Comparison of ENCODE assay signal across 15 cellular contexts in the genomic region with DNA sequence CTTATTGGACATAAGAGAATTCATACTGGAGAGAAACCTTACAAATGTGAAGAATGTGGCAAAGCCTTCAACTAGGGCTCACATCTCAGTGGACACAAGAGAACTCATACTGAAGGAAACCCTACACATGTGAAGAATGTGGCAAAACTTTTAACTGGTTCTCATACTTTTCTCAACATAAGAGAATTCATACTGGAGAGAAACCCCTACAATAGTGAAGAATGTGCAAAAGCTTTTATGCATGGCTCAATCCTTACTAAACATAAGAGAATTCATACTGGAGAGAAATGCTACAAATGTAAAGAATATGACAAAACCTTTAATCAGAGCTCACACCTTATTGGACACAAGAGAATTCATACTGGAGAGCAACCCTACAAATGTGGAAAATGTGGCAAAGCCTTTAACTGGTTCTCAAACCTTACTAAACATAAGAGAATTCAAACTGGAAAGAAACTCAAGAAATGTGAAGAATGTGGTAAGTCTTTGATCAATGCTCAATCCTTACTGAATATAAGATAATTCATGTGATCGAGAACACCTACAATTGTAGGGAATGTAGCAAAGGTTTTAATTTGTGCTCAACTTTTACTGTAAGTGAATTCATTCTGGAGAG.
DNase-seq lines count a peak whose midpoint lies in the region; ATAC-seq and TF ChIP-seq lines count a peak whose summit lies in the region.
"Had no signal": no experiment of that assay in that cellular context is flagged by ENCODE, and none has a peak within 500 bp of the region (broad histone marks: within the 10 kb centered on the region; RNA-seq: fewer than 3 reads in every experiment).

No MANE protein-coding gene starts in this region.

- no peaks in the 10 kb centered on the region for H4K20me1 ChIP-seq in GM23338 (replicated peaks; ENCODE audit: insufficient read depth)

- no peak overlapping the region for H2AFZ ChIP-seq in GM23338

- DNase-seq in GM23338 (ENCODE audit: low spot score) = peak; percentile 0
- DNase-seq in adipocyte (ENCODE audit: low read depth) = no peak
- no peak for DNase-seq in endodermal cell
- no peak for DNase-seq in dorsolateral prefrontal cortex
- DNase-seq in iPS-NIHi7 (ENCODE audit: extremely low spot score) = no peak
- no peak for DNase-seq in T-helper 17 cell
- DNase-seq: AML-193; Calu3; CD4-positive, alpha-beta T cell; DMS79 treated with DMSO at 0.1 percent for 48 hours; GF-D8; HCEC 1CT had no signal

- no peaks in the 10 kb centered on the region for H3K9me2 ChIP-seq in GM23338 (ENCODE audit: insufficient read depth)

- WGBS in endodermal cell (ENCODE audit: insufficient coverage in 1 of 2, insufficient read length in 1 of 2), 2 experiments = 74 to 80% methylated on average over 1 of the region's 1 CpG

- H3F3A ChIP-seq in GM23338 (replicated peaks; ENCODE audit: low read depth) = no peaks in the 10 kb centered on the region

- H3K4me3 Mint-ChIP-seq in GM23338 = no peak overlapping the region
- H3K4me3 Mint-ChIP-seq in endodermal cell = no peak overlapping the region
- H3K4me3 Mint-ChIP-seq in T-helper 17 cell = no peak overlapping the region
- H3K4me3 Mint-ChIP-seq: CD4-positive, alpha-beta T cell had no signal

- H3K27me3 ChIP-seq in GM23338 (ENCODE audit: insufficient read depth) (no peaks in the 10 kb centered on the region), adipocyte (replicated peaks; ENCODE audit: control insufficient read depth, insufficient read depth, low read length) (no peaks in the 10 kb centered on the region), endodermal cell (ENCODE audit: control insufficient read depth, insufficient read depth, low read length, poor library complexity, severe bottlenecking) (no peaks in the 10 kb centered on the region), dorsolateral prefrontal cortex (no peaks in the 10 kb centered on the region)

- H3K9ac ChIP-seq in adipocyte (ENCODE audit: low read length) = no peak overlapping the region
- H3K9ac ChIP-seq in endodermal cell (ENCODE audit: extremely low read depth, low read length, poor library complexity, severe bottlenecking) = no peak overlapping the region
- H3K9ac ChIP-seq: KMS-11 had no signal

- no peaks in the 10 kb centered on the region for H3K27me3 Mint-ChIP-seq in GM23338 (ENCODE audit: insufficient read depth, low read depth, poor library complexity)
- H3K27me3 Mint-ChIP-seq in endodermal cell (ENCODE audit: insufficient read depth) = no peaks in the 10 kb centered on the region
- no peaks in the 10 kb centered on the region for H3K27me3 Mint-ChIP-seq in T-helper 17 cell
- H3K27me3 Mint-ChIP-seq: CD4-positive, alpha-beta T cell had no signal

- no peaks in the 10 kb centered on the region for H3K4me1 Mint-ChIP-seq in GM23338
- H3K4me1 Mint-ChIP-seq in endodermal cell = no peaks in the 10 kb centered on the region
- H3K4me1 Mint-ChIP-seq in T-helper 17 cell = no peaks in the 10 kb centered on the region

- H3K27ac ChIP-seq in GM23338 (ENCODE audit: low read depth) = no peak overlapping the region
- no peak overlapping the region for H3K27ac ChIP-seq in endodermal cell (ENCODE audit: low read depth, low read length)
- H3K27ac ChIP-seq in dorsolateral prefrontal cortex = no peak overlapping the region
- H3K27ac ChIP-seq: C4-2B, KMS-11 had no signal

- H3K4me2 ChIP-seq in GM23338 = no peak overlapping the region
- H3K4me2 ChIP-seq: KMS-11 had no signal

- no peak for ATAC-seq in GM23338
- no peak for ATAC-seq in HG03280 (IDR thresholded peaks at IDR 0.05; ENCODE audit: unreplicated experiment)
- ATAC-seq in T-helper 17 cell = no peak

- H3K4me3 ChIP-seq in GM23338 = no peak overlapping the region
- H3K4me3 ChIP-seq in adipocyte (ENCODE audit: low read length) = peak overlapping the region; percentile 52
- H3K4me3 ChIP-seq in endodermal cell (ENCODE audit: low read length) = peak overlapping the region; percentile 59
- H3K4me3 ChIP-seq in dorsolateral prefrontal cortex = no peak overlapping the region

- H3K9me3 ChIP-seq in adipocyte (ENCODE audit: control insufficient read depth, low read length) (peaks cover 89% of the 10 kb centered on the region), endodermal cell (ENCODE audit: control insufficient read depth, low read length) (peaks cover 83% of the 10 kb centered on the region), T-helper 17 cell (ENCODE audit: control insufficient read depth, low read length, poor library complexity, severe bottlenecking) (peaks cover 12% of the 10 kb centered on the region)

- H3K27ac Mint-ChIP-seq in GM23338 (no peak overlapping the region), endodermal cell (no peak overlapping the region), T-helper 17 cell (no peak overlapping the region)
- H3K27ac Mint-ChIP-seq: CD4-positive, alpha-beta T cell had no signal

- intact Hi-C loops in dorsolateral prefrontal cortex (cut with DNase I) = no loop called here

- H3K36me3 Mint-ChIP-seq in GM23338 (ENCODE audit: low read depth) (peaks cover 32% of the 10 kb centered on the region), endodermal cell (ENCODE audit: low read depth) (no peaks in the 10 kb centered on the region), T-helper 17 cell (ENCODE audit: low read depth) (no peaks in the 10 kb centered on the region)

- no peak for TF ChIP-seq CTCF in GM23338 (conservative IDR thresholded peaks at IDR 0.05; ENCODE audit: low read depth in 2 of 2)
- TF ChIP-seq CTCF in endodermal cell (conservative IDR thresholded peaks at IDR 0.05) = no peak
- TF ChIP-seq CTCF in dorsolateral prefrontal cortex (IDR thresholded peaks at IDR 0.05 in 54 of 56, conservative IDR thresholded peaks at IDR 0.05 in 2 of 56; ENCODE audit: low read depth in 1 of 56, partially characterized antibody in 56 of 56) = no peak

- H3K9me3 Mint-ChIP-seq in GM23338 (peaks cover 92% of the 10 kb centered on the region), endodermal cell (peaks cover 84% of the 10 kb centered on the region)

- H3K36me3 ChIP-seq in GM23338 (ENCODE audit: insufficient read depth) (peaks cover 11% of the 10 kb centered on the region), adipocyte (ENCODE audit: control insufficient read depth, insufficient read depth, low read length, severe bottlenecking) (no peaks in the 10 kb centered on the region), endodermal cell (ENCODE audit: control insufficient read depth, insufficient read depth, low read length) (no peaks in the 10 kb centered on the region)

- no peaks in the 10 kb centered on the region for H3K79me2 ChIP-seq in GM23338 (replicated peaks; ENCODE audit: insufficient read depth)

- H3K4me1 ChIP-seq in GM23338 (ENCODE audit: insufficient read depth) (no peaks in the 10 kb centered on the region), adipocyte (ENCODE audit: control insufficient read depth, insufficient read depth, low read length) (no peaks in the 10 kb centered on the region), endodermal cell (ENCODE audit: control insufficient read depth, insufficient read depth, low read length) (no peaks in the 10 kb centered on the region)

TF ChIP-seq in GM23338, 12 proteins besides CTCF, POLR2A, EP300 and RAD21 (continues in another document):
- TF ChIP-seq CREB1 (CRISPR knock-in tag; IDR thresholded peaks at IDR 0.05; ENCODE audit: low read depth) (no peak), JUNB (IDR thresholded peaks at IDR 0.05; ENCODE audit: unreplicated experiment) (no peak), POLR2AphosphoS5 (IDR thresholded peaks at IDR 0.05; ENCODE audit: low read depth) (no peak)

Comparison
In these comparisons a context has a peak if more than half of its experiments do, and no peak if none do; other contexts are left out.
1. H3K4me3 ChIP-seq: peak in adipocyte (single experiment) and endodermal cell (single experiment); none in GM23338 (single experiment) and dorsolateral prefrontal cortex (0 of 59).